16 cellular contexts compared by ENCODE assay signal in the genomic region with DNA sequence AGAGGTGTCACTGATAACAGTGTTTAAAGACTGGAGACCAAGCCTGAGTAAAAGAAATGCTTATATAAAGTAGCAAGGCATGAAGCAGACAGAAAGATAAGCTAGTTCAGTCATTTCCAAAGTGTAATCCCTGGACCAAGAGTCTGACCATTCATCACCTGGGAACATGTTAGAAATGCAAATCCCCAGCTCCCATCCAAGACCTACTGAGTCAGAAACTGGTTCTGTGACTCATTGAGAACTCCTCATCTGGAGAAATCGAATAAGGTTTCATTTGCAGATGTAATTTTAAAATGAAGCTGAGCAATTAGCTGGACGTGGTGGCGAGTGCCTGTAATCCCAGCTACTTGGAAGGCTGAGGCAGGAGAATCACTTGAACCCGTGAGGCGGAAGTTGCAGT.
DNase-seq lines count a peak whose midpoint lies in the region; ATAC-seq, FAIRE-seq and TF ChIP-seq lines count a peak whose summit lies in the region.
"Had no signal": no experiment of that assay in that cellular context is flagged by ENCODE, and none has a peak within 500 bp of the region (broad histone marks: within the 10 kb centered on the region; RNA-seq: fewer than 3 reads in every experiment).

No MANE protein-coding gene starts in this region.

- in situ Hi-C loops in mammary epithelial cell (cut with MboI; ENCODE audit: low sequenced_read_pairs in 2 of 2) (no loop called here), gastrocnemius medialis (cut with MboI; ENCODE audit: low sequenced_read_pairs in 4 of 4) (no loop called here)

- CTCF ChIA-PET in mammary epithelial cell (lab: Charles Lee; ENCODE audit: low non-redundant PET) = no interaction called here

- no peak overlapping the region for H2AFZ ChIP-seq in mammary epithelial cell (ENCODE audit: low read depth, low read length)

- intact Hi-C loops in mammary epithelial cell (cut with micrococcal nuclease) (no loop called here), breast epithelium (cut with DNase I; ENCODE audit: low total_unique reads) (no loop called here), gastrocnemius medialis (cut with DNase I; ENCODE audit: low total_unique reads) (no loop called here)

- peaks cover 11% of the 10 kb centered on the region for H3K4me1 ChIP-seq in mammary epithelial cell (ENCODE audit: insufficient read depth, low read length)
- H3K4me1 ChIP-seq in breast epithelium = no peaks in the 10 kb centered on the region
- H3K4me1 ChIP-seq in foreskin keratinocyte = no peaks in the 10 kb centered on the region
- no peaks in the 10 kb centered on the region for H3K4me1 ChIP-seq in gastrocnemius medialis
- H3K4me1 ChIP-seq: BLaER1 had no signal

- TF ChIP-seq POLR2A in breast epithelium (IDR thresholded peaks at IDR 0.05) (no peak), gastrocnemius medialis (IDR thresholded peaks at IDR 0.05) (no peak)

- no TSS peak for BruUV-seq in mammary epithelial cell (replicated peaks; lab: Mats Ljungman, UMichigan)

- no peak overlapping the region for H3K4me2 ChIP-seq in mammary epithelial cell (ENCODE audit: insufficient read depth, low read depth, low read length)
- H3K4me2 ChIP-seq: BLaER1 had no signal

- H3K79me2 ChIP-seq in mammary epithelial cell (ENCODE audit: insufficient read depth, low read length) = no peaks in the 10 kb centered on the region

- H3K9me3 ChIP-seq in mammary epithelial cell (replicated peaks; ENCODE audit: insufficient read depth, low read length) (no peaks in the 10 kb centered on the region), breast epithelium (no peaks in the 10 kb centered on the region), gastrocnemius medialis (no peaks in the 10 kb centered on the region)
- H3K9me3 ChIP-seq: BLaER1 had no signal

- WGBS in mammary epithelial cell (ENCODE audit: low coverage, missing lambda C conversion rate) = 55% methylated on average over 5 of the region's 5 CpGs

- TF ChIP-seq CTCF in mammary epithelial cell (conservative IDR thresholded peaks at IDR 0.05 in 1 of 2, IDR thresholded peaks at IDR 0.05 in 1 of 2; ENCODE audit: extremely low read depth in 1 of 2, insufficient read depth in 1 of 2, low read depth in 1 of 2, low read length in 2 of 2) = no peak
- no peak for TF ChIP-seq CTCF in breast epithelium (IDR thresholded peaks at IDR 0.05)
- no peak for TF ChIP-seq CTCF in bronchial epithelial cell (IDR thresholded peaks at IDR 0.05; ENCODE audit: insufficient read depth, low read length, severe bottlenecking)
- TF ChIP-seq CTCF in foreskin keratinocyte (conservative IDR thresholded peaks at IDR 0.05) = no peak
- no peak for TF ChIP-seq CTCF in gastrocnemius medialis (IDR thresholded peaks at IDR 0.05 in 4 of 5, conservative IDR thresholded peaks at IDR 0.05 in 1 of 5)

- H4K20me1 ChIP-seq in mammary epithelial cell (ENCODE audit: insufficient read depth, low read length) = no peaks in the 10 kb centered on the region
- H4K20me1 ChIP-seq: BLaER1 had no signal

- H3K27me3 ChIP-seq in mammary epithelial cell (ENCODE audit: insufficient read depth, low read length) (no peaks in the 10 kb centered on the region), breast epithelium (no peaks in the 10 kb centered on the region), bronchial epithelial cell (ENCODE audit: control insufficient read depth, insufficient read depth, low read length) (no peaks in the 10 kb centered on the region), foreskin keratinocyte (no peaks in the 10 kb centered on the region), gastrocnemius medialis (no peaks in the 10 kb centered on the region)
- H3K27me3 ChIP-seq: BLaER1 had no signal

- H3K4me3 ChIP-seq in mammary epithelial cell (replicated peaks in 1 of 3; ENCODE audit: insufficient read depth in 1 of 3, low read depth in 2 of 3, low read length in 3 of 3) (no peak overlapping the region), breast epithelium (no peak overlapping the region), bronchial epithelial cell (ENCODE audit: low read depth, low read length) (no peak overlapping the region), gastrocnemius medialis (no peak overlapping the region)
- H3K4me3 ChIP-seq: BLaER1 had no signal

- H3K36me3 ChIP-seq in mammary epithelial cell (ENCODE audit: insufficient read depth, low read length) (no peaks in the 10 kb centered on the region), breast epithelium (no peaks in the 10 kb centered on the region), bronchial epithelial cell (ENCODE audit: control insufficient read depth, insufficient read depth, low read length) (no peaks in the 10 kb centered on the region), gastrocnemius medialis (no peaks in the 10 kb centered on the region)
- H3K36me3 ChIP-seq: BLaER1 had no signal

- peak; percentile 72 for DNase-seq in mammary epithelial cell
- no peak for DNase-seq in breast epithelium (ENCODE audit: low spot score in 2 of 2)
- DNase-seq in bronchial epithelial cell (ENCODE audit: low read depth) = peak; percentile 89
- peak; percentile 10 to 75 for DNase-seq in foreskin keratinocyte
- no peak for DNase-seq in gastrocnemius medialis
- DNase-seq in ecto neural progenitor cell (ENCODE audit: low spot score) = no peak
- DNase-seq: AML-193; CD4-positive, CD25-positive, alpha-beta regulatory T cell; GF-D8; HCEC 1CT; HFFc6 had no signal

- dilution Hi-C loops in mammary epithelial cell (cut with HindIII; ENCODE audit: low sequenced_read_pairs) = no loop called here

- FAIRE-seq in bronchial epithelial cell (lab: Jason Lieb, UNC) = no peak
- FAIRE-seq: GM19239 had no signal

- H3K9ac ChIP-seq in mammary epithelial cell (ENCODE audit: insufficient read depth, low read length) = no peak overlapping the region
- H3K9ac ChIP-seq: BLaER1 had no signal

- no peak overlapping the region for H3K27ac ChIP-seq in mammary epithelial cell (ENCODE audit: insufficient read depth, low read depth, low read length)
- no peak overlapping the region for H3K27ac ChIP-seq in breast epithelium
- H3K27ac ChIP-seq in foreskin keratinocyte = no peak overlapping the region
- no peak overlapping the region for H3K27ac ChIP-seq in gastrocnemius medialis
- H3K27ac ChIP-seq: 22Rv1, BLaER1 had no signal

- ATAC-seq in foreskin keratinocyte = peak; percentile 58
- ATAC-seq in HG03280 (IDR thresholded peaks at IDR 0.05; ENCODE audit: unreplicated experiment) = no peak
- ATAC-seq in gastrocnemius medialis = no peak
- ATAC-seq in HG03097 (IDR thresholded peaks at IDR 0.05; ENCODE audit: low FRiP score, unreplicated experiment) = no peak

Comparison
In these comparisons a context has a peak if more than half of its experiments do, and no peak if none do; other contexts are left out.
1. DNase-seq: peak in mammary epithelial cell (single experiment), bronchial epithelial cell (single experiment) and foreskin keratinocyte (2 of 2); none in breast epithelium (0 of 2), gastrocnemius medialis (0 of 2) and ecto neural progenitor cell (single experiment).